In genomic region chr20:37095609-37096414, GRCh38 we compare ENCODE assay signal across 8 cellular contexts. TPM values are rescaled to one million over a fixed set of nuclear protein-coding genes. Genes with fewer than 3 reads are reported as not detected.
A peak's percentile ranks its signal among the peaks of the same experiment; 100 is the strongest.
DNase-seq lines count a peak whose midpoint lies in the region; ATAC-seq lines count a peak whose summit lies in the region.

RBL1 (minus strand) TSS chr20:37095997; CDS start chr20:37095928, 69 bp downstream.

- H4K5ac ChIP-seq in mesendoderm (ENCODE audit: low read length): peak within 1 kb of the TSS; percentile 35

- peak within 1 kb of the TSS; percentile 31 for H4K8ac ChIP-seq in mesendoderm (ENCODE audit: low read depth, low read length)

- peak within 1 kb of the TSS; percentile 57 for H3K18ac ChIP-seq in mesendoderm (ENCODE audit: low read length)

- CTCF ChIA-PET in CD4-positive, alpha-beta memory T cell (lab: Charles Lee; ENCODE audit: partially characterized antibody): interaction anchor here (1.0 to 4.7 kb wide), 8 partner anchors 14 to 96 kb away, joined by 3 to 41 read pairs (median 6); no protein-coding TSS in a partner anchor

- H3K4me3 ChIP-seq in CD4-positive, alpha-beta memory T cell (ENCODE audit: low read length in 2 of 2): peak within 1 kb of the TSS; percentile 92
- H3K4me3 ChIP-seq in endocrine pancreas (ENCODE audit: control insufficient read depth, insufficient read depth, low read length): peak within 1 kb of the TSS; percentile 54
- peak within 1 kb of the TSS; percentile 65 for H3K4me3 ChIP-seq in mesendoderm (ENCODE audit: low read length)

- POLR2A ChIA-PET in CD4-positive, alpha-beta memory T cell (lab: Charles Lee; ENCODE audit: partially characterized antibody): interaction anchor here (0.6 to 2.6 kb wide), 25 partner anchors 10 to 1354 kb away, joined by 3 to 34 read pairs (median 4); partner anchors contain the start of genes BLCAP, DSN1, MROH8 and RBM39

- H3K9me3 Mint-ChIP-seq in CD4-positive, alpha-beta memory T cell: no peaks in the 10 kb centered on the region

- peaks cover 0 to 4% of the 10 kb centered on the region in 2 donors for H3K27me3 Mint-ChIP-seq in CD4-positive, alpha-beta memory T cell

- intact Hi-C loops in CD4-positive, alpha-beta memory T cell (cut with micrococcal nuclease): loop anchor here (1.0 to 5.0 kb wide), 6 partner anchors 81 to 1144 kb away; partner anchors contain the start of genes BLCAP, SAMHD1 and SCAND1

- H3K4me3 Mint-ChIP-seq in CD4-positive, alpha-beta memory T cell: peak within 1 kb of the TSS; percentile 98 to 100 (median 99)

- peak; percentile 90 to 92 (median 91) for DNase-seq in CD4-positive, alpha-beta memory T cell
- DNase-seq in HT1080 (ENCODE audit: low read depth) (peak; percentile 81), NOMO-1 treated with DMSO at 0.1 percent for 48 hours (lab: John Stamatoyannopoulos, UW; ENCODE audit: unreplicated experiment) (peak; percentile 80), mesendoderm (peak; percentile 97)
- peak; percentile 54 to 65 for DNase-seq in activated CD8-positive, alpha-beta memory T cell treated with anti-CD3 and anti-CD28 coated beads for 4 hours (ENCODE audit: low read depth in 2 of 2)
- DNase-seq in stimulated activated CD8-positive, alpha-beta memory T cell treated with anti-CD3 and anti-CD28 coated beads, Interleukin-12 subunit alpha, Interleukin-12 subunit beta, amount 100 ng/mL, for 4 hours (ENCODE audit: low read depth): peak; percentile 73

- H3K79me2 ChIP-seq in mesendoderm (ENCODE audit: control insufficient read depth, insufficient read depth, low read length): peaks cover 2% of the 10 kb centered on the region

- peak within 1 kb of the TSS; percentile 73 for H3K4ac ChIP-seq in mesendoderm (ENCODE audit: low read depth, low read length)

- H3K4me1 Mint-ChIP-seq in CD4-positive, alpha-beta memory T cell: peaks cover 18 to 47% (median 30%) of the 10 kb centered on the region in 4 donors

- peak within 1 kb of the TSS; percentile 99 to 100 (median 100) for H3K27ac Mint-ChIP-seq in CD4-positive, alpha-beta memory T cell

- peaks cover 37% of the 10 kb centered on the region for H3K4me1 ChIP-seq in CD4-positive, alpha-beta memory T cell (ENCODE audit: insufficient read depth, low read length)
- H3K4me1 ChIP-seq in endocrine pancreas (ENCODE audit: control insufficient read depth, insufficient read depth, low read length) (no peaks in the 10 kb centered on the region), mesendoderm (ENCODE audit: control insufficient read depth, low read depth, low read length) (peaks cover 7% of the 10 kb centered on the region)

- H3K9me3 ChIP-seq in CD4-positive, alpha-beta memory T cell (ENCODE audit: control insufficient read depth in 1 of 2, low read length in 2 of 2): no peaks in the 10 kb centered on the region
- no peaks in the 10 kb centered on the region for H3K9me3 ChIP-seq in endocrine pancreas (ENCODE audit: control insufficient read depth, low read length)

- peak within 1 kb of the TSS; percentile 66 for H2BK120ac ChIP-seq in mesendoderm (ENCODE audit: low read depth, low read length)

- H3K4me2 ChIP-seq in mesendoderm (ENCODE audit: low read length): peak within 1 kb of the TSS; percentile 77

- no peak within 1 kb of the TSS for H2BK15ac ChIP-seq in mesendoderm (replicated peaks; ENCODE audit: low read depth)

- H3K36me3 Mint-ChIP-seq in CD4-positive, alpha-beta memory T cell: peaks cover 7 to 23% of the 10 kb centered on the region in 2 donors

- peak within 1 kb of the TSS; percentile 76 for H2AK5ac ChIP-seq in mesendoderm (ENCODE audit: low read length)

- peak; percentile 33 for ATAC-seq in GM19468 (IDR thresholded peaks at IDR 0.05; ENCODE audit: extremely low read depth, unreplicated experiment)

- H3K27me3 ChIP-seq in CD4-positive, alpha-beta memory T cell (ENCODE audit: insufficient read depth, low read length): no peaks in the 10 kb centered on the region
- H3K27me3 ChIP-seq in endocrine pancreas (ENCODE audit: control insufficient read depth, insufficient read depth, low read length) (no peaks in the 10 kb centered on the region), mesendoderm (ENCODE audit: insufficient read depth, low read length, poor library complexity) (no peaks in the 10 kb centered on the region)

- H2BK5ac ChIP-seq in mesendoderm (ENCODE audit: low read length): peak within 1 kb of the TSS; percentile 76

- peaks cover 6% of the 10 kb centered on the region for H3K79me1 ChIP-seq in mesendoderm (ENCODE audit: low read length)

- no CpG with 5 or more reads among the region's 58 CpGs for WGBS in mesendoderm (ENCODE audit: extremely low coverage, insufficient coverage, low lambda C conversion rate)

- H3K23ac ChIP-seq in mesendoderm (ENCODE audit: low read length): peak within 1 kb of the TSS; percentile 29

- H3K9ac ChIP-seq in endocrine pancreas (ENCODE audit: control insufficient read depth, insufficient read depth, low read length) (peak within 1 kb of the TSS; percentile 70), mesendoderm (ENCODE audit: low read length) (peak within 1 kb of the TSS; percentile 98)

- H3K27ac ChIP-seq in CD4-positive, alpha-beta memory T cell (ENCODE audit: low read depth, low read length): peak within 1 kb of the TSS; percentile 85
- peak within 1 kb of the TSS; percentile 79 for H3K27ac ChIP-seq in mesendoderm (ENCODE audit: low read depth, low read length)

- peaks cover under 1% of the 10 kb centered on the region for H3K36me3 ChIP-seq in CD4-positive, alpha-beta memory T cell (ENCODE audit: insufficient read depth, low read length)
- no peaks in the 10 kb centered on the region for H3K36me3 ChIP-seq in endocrine pancreas (ENCODE audit: control insufficient read depth, insufficient read depth, low read length)
- no peaks in the 10 kb centered on the region for H3K36me3 ChIP-seq in mesendoderm (ENCODE audit: control insufficient read depth, insufficient read depth, low read length)

- peak within 1 kb of the TSS; percentile 95 for H3K56ac ChIP-seq in mesendoderm (ENCODE audit: low read length)

RNA-seq across cellular contexts. Expression of gene RBL1, which starts in this region (rescaled TPM):
- 10 to 100 TPM; 29.9 to 39.6 TPM for total RNA-seq in CD4-positive, alpha-beta memory T cell
- 10 to 100 TPM in 1 of 2 donors, 1 to 10 TPM in 1; 7.0 to 16.6 TPM for polyA plus RNA-seq in CD4-positive, alpha-beta memory T cell
- 14.4 and 24.1 TPM in 2 replicates for total RNA-seq in HT1080 (2014; rRNA removed; shearing (Covaris generic))
- 7.8 and 8.6 TPM in 2 replicates for polyA plus RNA-seq in HT1080 (2015; cell fraction: cytosol; rRNA removed)
- 10.9 and 12.9 TPM in 2 replicates for polyA plus RNA-seq in HT1080 (2015; cell fraction: nucleus; rRNA removed)
- polyA plus RNA-seq in mesendoderm (2013, experiment 1 of 2): 6.7 TPM
- 6.5 TPM for polyA plus RNA-seq in mesendoderm (2013, experiment 2 of 2)

Comparison
In these comparisons a context has a peak if more than half of its experiments do, and no peak if none do; other contexts are left out.
1. Peak in every context shown above with its lines: DNase-seq, ATAC-seq, H3K4me3 ChIP-seq and H3K27ac ChIP-seq.